Comparison of ENCODE assay signal across 18 cellular contexts in the genomic region with DNA sequence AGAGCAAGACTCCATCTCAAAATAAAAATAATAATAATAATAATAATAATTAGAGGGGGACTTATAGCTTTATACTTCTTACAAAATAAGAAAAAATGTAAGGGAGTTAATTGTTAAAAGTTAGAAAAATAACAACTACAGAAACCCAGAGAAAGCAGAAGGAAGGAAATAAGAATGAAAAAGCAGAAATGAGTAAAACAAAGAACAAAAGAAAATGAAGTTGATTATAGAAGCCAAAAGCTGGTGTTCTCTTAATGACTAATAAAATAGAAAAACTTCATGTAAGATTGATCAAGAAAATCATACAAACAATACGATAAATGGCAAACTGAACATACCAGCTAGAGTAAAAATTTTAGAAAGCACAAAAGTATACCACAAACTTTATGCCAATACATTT. TPM values are rescaled to one million over a fixed set of nuclear protein-coding genes. Genes with fewer than 3 reads are reported as not detected.
DNase-seq lines count a peak whose midpoint lies in the region; FAIRE-seq and TF ChIP-seq lines count a peak whose summit lies in the region.
"Had no signal": no experiment of that assay in that cellular context is flagged by ENCODE, and none has a peak within 500 bp of the region (broad histone marks: within the 10 kb centered on the region; RNA-seq: fewer than 3 reads in every experiment).

No MANE protein-coding gene starts in this region.

- H3K4me3 ChIP-seq in BLaER1 treated with 17β-estradiol and CSF1 and Interleukin-3, amounts not matched to agents 10 nM and 100 nM = no peak overlapping the region
- H3K4me3 ChIP-seq in OCI-LY7 (ENCODE audit: low read depth, low read length, poor library complexity, severe bottlenecking) = no peak overlapping the region
- no peak overlapping the region for H3K4me3 ChIP-seq in endothelial cell of umbilical vein (replicated peaks in 1 of 3; ENCODE audit: insufficient read depth in 1 of 3, low read depth in 1 of 3, low read length in 3 of 3)
- H3K4me3 ChIP-seq in colonic mucosa = no peak overlapping the region
- H3K4me3 ChIP-seq in Karpas-422 (ENCODE audit: low read length) = no peak overlapping the region
- H3K4me3 ChIP-seq: GM23248, PC-9, SK-N-MC had no signal

- H3K27me3 ChIP-seq in BLaER1 treated with 17β-estradiol and CSF1 and Interleukin-3, amounts not matched to agents 10 nM and 100 nM = no peaks in the 10 kb centered on the region
- H3K27me3 ChIP-seq in endothelial cell of umbilical vein (ENCODE audit: control insufficient read depth in 2 of 2, insufficient read depth in 2 of 2, low read length in 2 of 2) (no peaks in the 10 kb centered on the region), colonic mucosa (no peaks in the 10 kb centered on the region), Karpas-422 (ENCODE audit: low read length) (no peaks in the 10 kb centered on the region)

- no peaks in the 10 kb centered on the region for H3K79me2 ChIP-seq in OCI-LY7 (ENCODE audit: insufficient read depth, low read depth, low read length)
- no peaks in the 10 kb centered on the region for H3K79me2 ChIP-seq in endothelial cell of umbilical vein (ENCODE audit: control insufficient read depth, insufficient read depth, low read length)
- no peaks in the 10 kb centered on the region for H3K79me2 ChIP-seq in Karpas-422 (ENCODE audit: low read length)

- no peaks in the 10 kb centered on the region for H3K36me3 ChIP-seq in BLaER1 treated with 17β-estradiol and CSF1 and Interleukin-3, amounts not matched to agents 10 nM and 100 nM
- H3K36me3 ChIP-seq in OCI-LY7 (ENCODE audit: insufficient read depth, low read length) (no peaks in the 10 kb centered on the region), endothelial cell of umbilical vein (ENCODE audit: control insufficient read depth in 2 of 2, extremely low read depth in 1 of 2, insufficient read depth in 2 of 2, low read length in 2 of 2) (no peaks in the 10 kb centered on the region), colonic mucosa (no peaks in the 10 kb centered on the region), Karpas-422 (ENCODE audit: insufficient read depth, low read length) (no peaks in the 10 kb centered on the region)

- peak overlapping the region in 7 of 11 experiments; percentile 14 to 81 (median 58); a peak in 11 of 22 replicates for H3K4me2 ChIP-seq in BLaER1 treated with 17β-estradiol and CSF1 and Interleukin-3, amounts not matched to agents 10 nM and 100 nM
- H3K4me2 ChIP-seq in OCI-LY7 (ENCODE audit: low read length) = peak overlapping the region; percentile 50
- H3K4me2 ChIP-seq in endothelial cell of umbilical vein (ENCODE audit: insufficient read depth, low read length) = peak overlapping the region; percentile 24
- H3K4me2 ChIP-seq in Karpas-422 (ENCODE audit: low read depth, low read length, poor library complexity, severe bottlenecking) = no peak overlapping the region
- H3K4me2 ChIP-seq: PC-9 had no signal

- H3K9me2 ChIP-seq in OCI-LY7 (ENCODE audit: insufficient read depth, low read length) = no peaks in the 10 kb centered on the region
- H3K9me2 ChIP-seq in Karpas-422 (replicated peaks; ENCODE audit: insufficient read depth, low read length) = no peaks in the 10 kb centered on the region

- TF ChIP-seq POLR2A in endothelial cell of umbilical vein (IDR thresholded peaks at IDR 0.05; ENCODE audit: low read depth, low read length) = no peak

- peaks cover 61% of the 10 kb centered on the region for H3K4me1 Mint-ChIP-seq in T-helper 2 cell treated with Interferon-gamma antibody and Interleukin-4, amounts not matched to agents 5 μg/mL and 100 μg/mL, for 36 hours (ENCODE audit: low read depth)

- dilution Hi-C loops in endothelial cell of umbilical vein (cut with MboI; ENCODE audit: extremely low pct_ligation_motif_present, low sequenced_read_pairs) = no loop called here

- no peaks in the 10 kb centered on the region for H3K9me1 ChIP-seq in endothelial cell of umbilical vein (replicated peaks; ENCODE audit: control insufficient read depth, extremely low read depth, insufficient read depth, low read length)

- H3K9me3 ChIP-seq in BLaER1 treated with 17β-estradiol and CSF1 and Interleukin-3, amounts not matched to agents 10 nM and 100 nM (replicated peaks in 1 of 11) = no peaks in the 10 kb centered on the region
- H3K9me3 ChIP-seq in OCI-LY7 (ENCODE audit: low read length) (no peaks in the 10 kb centered on the region; the same call in 1 of the 2 replicates), endothelial cell of umbilical vein (replicated peaks; ENCODE audit: control insufficient read depth, insufficient read depth, low read length) (no peaks in the 10 kb centered on the region), colonic mucosa (no peaks in the 10 kb centered on the region), Karpas-422 (ENCODE audit: low read length) (no peaks in the 10 kb centered on the region)

- intact Hi-C loops in OCI-LY7 (cut with micrococcal nuclease; ENCODE audit: unreplicated experiment) (loop anchor here (2.0 kb wide), 1 partner anchor 23 kb away; no protein-coding TSS in a partner anchor), endothelial cell of umbilical vein (cut with micrococcal nuclease) (no loop called here), colonic mucosa (cut with DNase I) (no loop called here)

- POLR2A ChIA-PET in OCI-LY7 (lab: Charles Lee) = interaction anchor here (0.7 to 5.0 kb wide), 9 partner anchors 10 to 275 kb away, joined by 3 to 18 read pairs (median 4); a partner anchor contains a TSS
- POLR2A ChIA-PET in endothelial cell of umbilical vein (lab: Charles Lee) = no interaction called here

- peak overlapping the region; percentile 1 for H3K4me3 Mint-ChIP-seq in T-helper 2 cell treated with Interferon-gamma antibody and Interleukin-4, amounts not matched to agents 5 μg/mL and 100 μg/mL, for 36 hours

- H3K27ac ChIP-seq in BLaER1 treated with 17β-estradiol and CSF1 and Interleukin-3, amounts not matched to agents 10 nM and 100 nM = no peak overlapping the region
- H3K27ac ChIP-seq in OCI-LY7 (ENCODE audit: low read depth, low read length, poor library complexity, severe bottlenecking) (peak overlapping the region; percentile 89), endothelial cell of umbilical vein (ENCODE audit: insufficient read depth, low read depth, low read length) (no peak overlapping the region), colonic mucosa (no peak overlapping the region), Karpas-422 (ENCODE audit: low read length) (no peak overlapping the region)
- H3K27ac ChIP-seq: GM23248, PC-9, SK-N-MC had no signal

- DNase-seq in T-helper 2 cell treated with Interferon-gamma antibody and Interleukin-4, amounts not matched to agents 5 μg/mL and 100 μg/mL, for 36 hours (ENCODE audit: low spot score) = no peak
- DNase-seq in T-helper 2 cell (no peak), OCI-LY7 (ENCODE audit: low spot score) (no peak), endothelial cell of umbilical vein (ENCODE audit: low read depth, low spot score) (no peak), colonic mucosa (no peak), DMS153 (lab: John Stamatoyannopoulos, UW) (no peak), Karpas-422 (no peak)
- DNase-seq: C1 segment of cervical spinal cord, EL, GM23248, HCEC 1CT, MM.1S, NCI-H1417, NCI-H1930, NCI-H526 treated with DMSO at 0.1 percent for 48 hours, PC-9 had no signal

- FAIRE-seq in endothelial cell of umbilical vein (lab: Jason Lieb, UNC) = no peak

- peaks cover 11% of the 10 kb centered on the region for H3K36me3 Mint-ChIP-seq in T-helper 2 cell treated with Interferon-gamma antibody and Interleukin-4, amounts not matched to agents 5 μg/mL and 100 μg/mL, for 36 hours (ENCODE audit: low read depth)

- no peaks in the 10 kb centered on the region for H3K27me3 Mint-ChIP-seq in T-helper 2 cell treated with Interferon-gamma antibody and Interleukin-4, amounts not matched to agents 5 μg/mL and 100 μg/mL, for 36 hours (ENCODE audit: low read depth)

- TF ChIP-seq CTCF in OCI-LY7 (conservative IDR thresholded peaks at IDR 0.05; ENCODE audit: low read length) (no peak), endothelial cell of umbilical vein (IDR thresholded peaks at IDR 0.05; ENCODE audit: extremely low read depth in 1 of 2, insufficient read depth in 1 of 2, low read depth in 1 of 2, low read length in 2 of 2) (no peak), colonic mucosa (IDR thresholded peaks at IDR 0.05) (no peak)

- H4K20me1 ChIP-seq in BLaER1 treated with 17β-estradiol and CSF1 and Interleukin-3, amounts not matched to agents 10 nM and 100 nM = no peaks in the 10 kb centered on the region
- no peaks in the 10 kb centered on the region for H4K20me1 ChIP-seq in OCI-LY7 (ENCODE audit: insufficient read depth, low read length)
- H4K20me1 ChIP-seq in endothelial cell of umbilical vein (replicated peaks; ENCODE audit: control insufficient read depth, extremely low read depth, insufficient read depth, low read length) = no peaks in the 10 kb centered on the region
- no peaks in the 10 kb centered on the region for H4K20me1 ChIP-seq in Karpas-422 (ENCODE audit: insufficient read depth, low read depth, low read length)

- CTCF ChIA-PET in OCI-LY7 (lab: Charles Lee; ENCODE audit: unreplicated experiment) = no interaction called here
- CTCF ChIA-PET in endothelial cell of umbilical vein (lab: Charles Lee) = interaction anchor here (1.1 to 1.4 kb wide), 2 partner anchors 36 to 41 kb away, joined by 3 to 4 read pairs; no protein-coding TSS in a partner anchor

- BruUV-seq in OCI-LY7 (replicated peaks; lab: Mats Ljungman, UMichigan) (no TSS peak), endothelial cell of umbilical vein (replicated peaks; lab: Mats Ljungman, UMichigan) (no TSS peak)

- H3K9ac ChIP-seq in BLaER1 treated with 17β-estradiol and CSF1 and Interleukin-3, amounts not matched to agents 10 nM and 100 nM = no peak overlapping the region
- H3K9ac ChIP-seq in endothelial cell of umbilical vein (replicated peaks; ENCODE audit: extremely low read depth, insufficient read depth, low read length) (no peak overlapping the region), colonic mucosa (ENCODE audit: low read depth in 2 of 2, low read length in 2 of 2) (no peak overlapping the region), Karpas-422 (ENCODE audit: low read length) (no peak overlapping the region)
- H3K9ac ChIP-seq: GM23248 had no signal

- H3K9me3 Mint-ChIP-seq in T-helper 2 cell treated with Interferon-gamma antibody and Interleukin-4, amounts not matched to agents 5 μg/mL and 100 μg/mL, for 36 hours = peaks cover 7% of the 10 kb centered on the region

- H3K4me1 ChIP-seq in BLaER1 treated with 17β-estradiol and CSF1 and Interleukin-3, amounts not matched to agents 10 nM and 100 nM = peaks cover 18 to 47% (median 29%) of the 10 kb centered on the region in 10 experiments
- peaks cover 52% of the 10 kb centered on the region for H3K4me1 ChIP-seq in OCI-LY7 (ENCODE audit: insufficient read depth, low read length, poor library complexity, severe bottlenecking)
- peaks cover 5% of the 10 kb centered on the region for H3K4me1 ChIP-seq in endothelial cell of umbilical vein (ENCODE audit: control insufficient read depth, extremely low read depth, insufficient read depth, low read length)
- H3K4me1 ChIP-seq in colonic mucosa = peaks cover 2% of the 10 kb centered on the region
- H3K4me1 ChIP-seq in Karpas-422 (ENCODE audit: low read length) = peaks cover under 1% of the 10 kb centered on the region; the same call in 1 of the 2 replicates

- H3K27ac Mint-ChIP-seq in T-helper 2 cell treated with Interferon-gamma antibody and Interleukin-4, amounts not matched to agents 5 μg/mL and 100 μg/mL, for 36 hours = peak overlapping the region; percentile 59

- H2AFZ ChIP-seq in OCI-LY7 (ENCODE audit: low read length) (no peak overlapping the region), endothelial cell of umbilical vein (ENCODE audit: low read depth, low read length) (no peak overlapping the region), Karpas-422 (ENCODE audit: low read length) (no peak overlapping the region)
- H2AFZ ChIP-seq: GM23248, PC-9 had no signal

RNA-seq across cellular contexts. Expression of a gene that starts 6.8 kb away (rescaled TPM):
- total RNA-seq in OCI-LY7 (2014; rRNA removed; shearing (Covaris generic)) = 51.1 and 52.1 TPM in 2 replicates
- 84.0 and 89.4 TPM in 2 replicates for total RNA-seq in OCI-LY7 (2022)
- 42.0 and 46.4 TPM in 2 replicates for total RNA-seq in endothelial cell of umbilical vein
- polyA plus RNA-seq in endothelial cell of umbilical vein = 21.9 and 23.8 TPM in 2 replicates
- 28.7 and 36.9 TPM in 2 replicates for polyA plus RNA-seq in endothelial cell of umbilical vein (2011; cell fraction: cytosol; rRNA removed)
- 15.8 and 16.2 TPM in 2 replicates for polyA plus RNA-seq in endothelial cell of umbilical vein (2011; cell fraction: nucleus; rRNA removed)
- polyA plus RNA-seq in endothelial cell of umbilical vein (2012) = 51.1 and 71.1 TPM in 2 replicates
- polyA minus RNA-seq in endothelial cell of umbilical vein = 29.8 and 36.0 TPM in 2 replicates
- 21.2 TPM for polyA minus RNA-seq in endothelial cell of umbilical vein (2011; cell fraction: cytosol; rRNA and poly(A)+ RNA removed)
- polyA minus RNA-seq in endothelial cell of umbilical vein (2011; cell fraction: nucleus; rRNA and poly(A)+ RNA removed) = 14.1 and 18.2 TPM in 2 replicates
- 10 to 100 TPM; 37.6 to 58.2 TPM for total RNA-seq in colonic mucosa
- total RNA-seq in Karpas-422 (2014; rRNA removed; shearing (Covaris generic); ENCODE audit: low replicate concordance) = 59.2 and 77.8 TPM in 2 replicates

RNA-seq across cellular contexts. Expression of a gene that starts 38.4 kb away (rescaled TPM):
- total RNA-seq in OCI-LY7 (2014; rRNA removed; shearing (Covaris generic)) = 33.0 and 82.8 TPM in 2 replicates
- total RNA-seq in OCI-LY7 (2022) (73.1 and 101 TPM in 2 replicates), endothelial cell of umbilical vein (139 and 150 TPM in 2 replicates), colonic mucosa (10 to 100 TPM; 74.8 to 80.0 TPM)
- 138 and 146 TPM in 2 replicates for polyA plus RNA-seq in endothelial cell of umbilical vein
- 66.6 and 74.7 TPM in 2 replicates for polyA plus RNA-seq in endothelial cell of umbilical vein (2011; cell fraction: cytosol; rRNA removed)
- 157 and 166 TPM in 2 replicates for polyA plus RNA-seq in endothelial cell of umbilical vein (2011; cell fraction: nucleus; rRNA removed)
- 42.3 and 46.7 TPM in 2 replicates for polyA plus RNA-seq in endothelial cell of umbilical vein (2012)
- polyA minus RNA-seq in endothelial cell of umbilical vein = 178 and 179 TPM in 2 replicates
- polyA minus RNA-seq in endothelial cell of umbilical vein (2011; cell fraction: cytosol; rRNA and poly(A)+ RNA removed) = 15.6 TPM
- 84.3 and 84.5 TPM in 2 replicates for polyA minus RNA-seq in endothelial cell of umbilical vein (2011; cell fraction: nucleus; rRNA and poly(A)+ RNA removed)
- total RNA-seq in Karpas-422 (2014; rRNA removed; shearing (Covaris generic); ENCODE audit: low replicate concordance) = 0.94 and 12.0 TPM in 2 replicates
